1 cellular context compared by ENCODE assay signal in genomic region chr11:119100246-119100959, GRCh38.
TF ChIP-seq lines count a peak whose summit lies in the region.

No MANE protein-coding gene starts in this region.

TF ChIP-seq in GM23338, 12 proteins besides CTCF, POLR2A, EP300 and RAD21 (continued from another document):
- no peak for TF ChIP-seq ZNF462 (CRISPR knock-in tag; IDR thresholded peaks at IDR 0.05)
- TF ChIP-seq POLR2AphosphoS5 (IDR thresholded peaks at IDR 0.05; ENCODE audit: low read depth), result no peak
- TF ChIP-seq JUNB (IDR thresholded peaks at IDR 0.05; ENCODE audit: unreplicated experiment), result no peak
- TF ChIP-seq STAT1 (IDR thresholded peaks at IDR 0.05; ENCODE audit: unreplicated experiment), result no peak
- TF ChIP-seq CREB1 (CRISPR knock-in tag; IDR thresholded peaks at IDR 0.05; ENCODE audit: low read depth), result no peak
- no peak for TF ChIP-seq EZH2phosphoT487 (IDR thresholded peaks at IDR 0.05; ENCODE audit: unreplicated experiment)
- TF ChIP-seq REST (IDR thresholded peaks at IDR 0.05; ENCODE audit: unreplicated experiment), result no peak
- no peak for TF ChIP-seq EZH2 (IDR thresholded peaks at IDR 0.05; ENCODE audit: low read depth, unreplicated experiment)
- no peak for TF ChIP-seq ZNF331 (CRISPR knock-in tag; IDR thresholded peaks at IDR 0.05; ENCODE audit: low read depth)
